Comparison of ENCODE assay signal across 1 cellular context in genomic region chr14:95548328-95548929, GRCh38.
TF ChIP-seq lines count a peak whose summit lies in the region.

No MANE protein-coding gene starts in this region.

TF ChIP-seq in IMR-90, 13 proteins besides CTCF, POLR2A, EP300 and RAD21:
- TF ChIP-seq, protein P1, sequence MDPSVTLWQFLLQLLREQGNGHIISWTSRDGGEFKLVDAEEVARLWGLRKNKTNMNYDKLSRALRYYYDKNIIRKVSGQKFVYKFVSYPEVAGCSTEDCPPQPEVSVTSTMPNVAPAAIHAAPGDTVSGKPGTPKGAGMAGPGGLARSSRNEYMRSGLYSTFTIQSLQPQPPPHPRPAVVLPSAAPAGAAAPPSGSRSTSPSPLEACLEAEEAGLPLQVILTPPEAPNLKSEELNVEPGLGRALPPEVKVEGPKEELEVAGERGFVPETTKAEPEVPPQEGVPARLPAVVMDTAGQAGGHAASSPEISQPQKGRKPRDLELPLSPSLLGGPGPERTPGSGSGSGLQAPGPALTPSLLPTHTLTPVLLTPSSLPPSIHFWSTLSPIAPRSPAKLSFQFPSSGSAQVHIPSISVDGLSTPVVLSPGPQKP (IDR thresholded peaks at IDR 0.05; ENCODE audit: borderline replicate concordance, low read depth, low read length), result no peak
